ENCODE assay signal across 12 cellular contexts in genomic region chr3:194582196-194582905, GRCh38. TPM values are rescaled to one million over a fixed set of nuclear protein-coding genes. Genes with fewer than 3 reads are reported as not detected.
A peak's percentile ranks its signal among the peaks of the same experiment; 100 is the strongest.
DNase-seq lines count a peak whose midpoint lies in the region; ATAC-seq, FAIRE-seq and TF ChIP-seq lines count a peak whose summit lies in the region.
"Had no signal": no experiment of that assay in that cellular context is flagged by ENCODE, and none has a peak within 500 bp of the region (broad histone marks: within the 10 kb centered on the region; RNA-seq: fewer than 3 reads in every experiment).

No MANE protein-coding gene starts in this region.

- 0 out of 5 replicates have a peak, but pooled peaks cover 0 to 4% of the 10 kb centered on the region in 2 experiments for H3K36me3 ChIP-seq in HepG2 (replicated peaks in 1 of 2; ENCODE audit: control insufficient read depth in 1 of 2, insufficient read depth in 2 of 2, low read length in 2 of 2)
- H3K36me3 ChIP-seq in right lobe of liver, result no peaks in the 10 kb centered on the region
- H3K36me3 ChIP-seq: suprapubic skin had no signal

- TF ChIP-seq CTCF in HepG2 (CRISPR knock-in tag; IDR thresholded peaks at IDR 0.05) (no peak), right lobe of liver (IDR thresholded peaks at IDR 0.05) (no peak)

- H4K20me1 ChIP-seq in HepG2 (ENCODE audit: insufficient read depth, low read length), result no peaks in the 10 kb centered on the region

- no peak overlapping the region for H3K27ac ChIP-seq in HepG2 (ENCODE audit: extremely low read length, insufficient read depth, low read length)
- H3K27ac ChIP-seq in right lobe of liver, result no peak overlapping the region

- H3K4me3 Mint-ChIP-seq in activated CD4-positive, alpha-beta memory T cell treated with anti-CD3 and anti-CD28 coated beads for 36 hours, result peak overlapping the region; percentile 45

- no peak for FAIRE-seq in HepG2 (lab: Jason Lieb, UNC)
- FAIRE-seq: kidney had no signal

- CTCF ChIA-PET in HepG2 (lab: Yijun Ruan, JAX; ENCODE audit: low intra/inter-chr PET ratio, low total read pairs), result no interaction called here
- CTCF ChIA-PET in activated CD4-positive, alpha-beta memory T cell treated with anti-CD3 and anti-CD28 coated beads for 36 hours (lab: Charles Lee), result interaction anchor here (0.6 to 1.1 kb wide), 3 partner anchors 9 to 112 kb away, joined by 3 to 4 read pairs (median 3); no protein-coding TSS in a partner anchor

- no peak overlapping the region for H3K4me2 ChIP-seq in HepG2 (ENCODE audit: low read depth, low read length)

- in situ Hi-C loops in HepG2 (cut with HindIII; ENCODE audit: extremely low pct_ligation_motif_present, low pct_unique_long_range_greater_than_20kb), result no loop called here

- H3K4me1 ChIP-seq in HepG2 (ENCODE audit: insufficient read depth, low read length) (peaks cover 42% of the 10 kb centered on the region), right lobe of liver (peaks cover 0 to 9% (median 0%) of the 10 kb centered on the region in 4 donors)

- WGBS in HepG2 (ENCODE audit: low lambda C conversion rate), result 83% methylated on average over 24 of the region's 24 CpGs
- WGBS in right lobe of liver (ENCODE audit: insufficient coverage, low coverage, low lambda C conversion rate, missing lambda C conversion rate), result 95% methylated on average over 23 of the region's 24 CpGs

- no peaks in the 10 kb centered on the region for H3K27me3 Mint-ChIP-seq in activated CD4-positive, alpha-beta memory T cell treated with anti-CD3 and anti-CD28 coated beads for 36 hours

- H3K4me3 ChIP-seq in HepG2 (replicated peaks in 1 of 3; ENCODE audit: insufficient read depth in 1 of 3, low read depth in 2 of 3, low read length in 3 of 3) (no peak overlapping the region), right lobe of liver (no peak overlapping the region)

- peak; percentile 11; the same call in 1 of the 3 replicates for ATAC-seq in HepG2
- ATAC-seq in right lobe of liver, result no peak
- ATAC-seq in HG02973 (IDR thresholded peaks at IDR 0.05; ENCODE audit: unreplicated experiment), result no peak
- no peak for ATAC-seq in left ventricle myocardium superior

- H3K27me3 ChIP-seq in HepG2 (ENCODE audit: control insufficient read depth in 1 of 2, insufficient read depth in 2 of 2, low read length in 2 of 2), result no peaks in the 10 kb centered on the region; a peak in 1 of 5 replicates
- no peaks in the 10 kb centered on the region for H3K27me3 ChIP-seq in right lobe of liver
- H3K27me3 ChIP-seq: suprapubic skin had no signal

- POLR2A ChIA-PET in HepG2 (lab: Yijun Ruan, JAX), result interaction anchor here (0.9 to 3.4 kb wide), 3 partner anchors 9 to 44 kb away, joined by 3 to 24 read pairs (median 3); no protein-coding TSS in a partner anchor
- POLR2A ChIA-PET in activated CD4-positive, alpha-beta memory T cell treated with anti-CD3 and anti-CD28 coated beads for 36 hours (lab: Charles Lee), result interaction anchor here (0.9 kb wide), 1 partner anchor 102 kb away, joined by 4 read pairs; no protein-coding TSS in a partner anchor

- peaks cover 4% of the 10 kb centered on the region for H3K9me3 Mint-ChIP-seq in activated CD4-positive, alpha-beta memory T cell treated with anti-CD3 and anti-CD28 coated beads for 36 hours

- TF ChIP-seq POLR2A in HepG2 (IDR thresholded peaks at IDR 0.05; ENCODE audit: insufficient read depth in 1 of 2, low read depth in 2 of 2, low read length in 2 of 2) (no peak), right lobe of liver (IDR thresholded peaks at IDR 0.05) (no peak)

- no peak for DNase-seq in HepG2 (ENCODE audit: low spot score)
- no peak for DNase-seq in right lobe of liver
- DNase-seq in activated CD4-positive, alpha-beta memory T cell treated with anti-CD3 and anti-CD28 coated beads for 36 hours, result no peak
- DNase-seq in iPS-NIHi11 (ENCODE audit: low spot score), result peak; percentile 29
- DNase-seq in NCI-H1105 (lab: John Stamatoyannopoulos, UW), result no peak
- no peak for DNase-seq in left ventricle myocardium superior
- DNase-seq: foreskin melanocyte, NCI-H1436 treated with DMSO at 0.1 percent for 48 hours, SK-N-SH had no signal

- no peaks in the 10 kb centered on the region for H3K36me3 Mint-ChIP-seq in activated CD4-positive, alpha-beta memory T cell treated with anti-CD3 and anti-CD28 coated beads for 36 hours

- TF ChIP-seq EP300 in HepG2 (IDR thresholded peaks at IDR 0.05; ENCODE audit: low read depth in 2 of 2, low read length in 2 of 2), result no peak
- TF ChIP-seq EP300 in HepG2 (CRISPR knock-in tag; IDR thresholded peaks at IDR 0.05; ENCODE audit: borderline replicate concordance), result no peak

- no peak for TF ChIP-seq RAD21 in HepG2 (CRISPR knock-in tag; IDR thresholded peaks at IDR 0.05)

- H3K9me3 ChIP-seq in HepG2 (ENCODE audit: low read length) (no peaks in the 10 kb centered on the region), right lobe of liver (no peaks in the 10 kb centered on the region)
- H3K9me3 ChIP-seq: SK-N-SH, suprapubic skin had no signal

- H3K9ac ChIP-seq in HepG2 (ENCODE audit: insufficient read depth, low read depth, low read length), result no peak overlapping the region

- no TSS peak for BruUV-seq in HepG2 (replicated peaks; lab: Mats Ljungman, UMichigan)

- H3K4me1 Mint-ChIP-seq in activated CD4-positive, alpha-beta memory T cell treated with anti-CD3 and anti-CD28 coated beads for 36 hours (ENCODE audit: low read depth), result peaks cover 35% of the 10 kb centered on the region

- intact Hi-C loops in HepG2 (cut with micrococcal nuclease; ENCODE audit: unreplicated experiment) (no loop called here), right lobe of liver (cut with DNase I) (no loop called here), left ventricle myocardium superior (cut with micrococcal nuclease) (no loop called here)
- intact Hi-C loops in activated CD4-positive, alpha-beta memory T cell treated with anti-CD3 and anti-CD28 coated beads for 36 hours (cut with micrococcal nuclease), result no loop called here

- H2AFZ ChIP-seq in HepG2 (ENCODE audit: low read length), result no peak overlapping the region

- H3K27ac Mint-ChIP-seq in activated CD4-positive, alpha-beta memory T cell treated with anti-CD3 and anti-CD28 coated beads for 36 hours, result no peak overlapping the region

- H3K79me2 ChIP-seq in HepG2 (ENCODE audit: insufficient read depth, low read length), result peaks cover 11% of the 10 kb centered on the region

TF ChIP-seq in HepG2, 621 proteins besides CTCF, POLR2A, EP300 and RAD21:
- TF ChIP-seq PBX3 (CRISPR knock-in tag; IDR thresholded peaks at IDR 0.05; ENCODE audit: borderline replicate concordance), result no peak
- TF ChIP-seq JUN (CRISPR knock-in tag; IDR thresholded peaks at IDR 0.05), result no peak
- TF ChIP-seq THAP8 (CRISPR knock-in tag; IDR thresholded peaks at IDR 0.05; ENCODE audit: borderline replicate concordance), result no peak
- TF ChIP-seq PHF21A (CRISPR knock-in tag; IDR thresholded peaks at IDR 0.05), result no peak
TF ChIP-seq in HepG2: peak in this region for 0.

RNA-seq across cellular contexts. Expression of gene TMEM44, which starts 50.9 kb away (rescaled TPM):
- total RNA-seq in HepG2 (2016; rRNA removed; fragmentation: Illumina TruSeq; extraction: Trizol) (3.2 and 7.3 TPM in 2 replicates), right lobe of liver (1 to 10 TPM; 2.2 to 6.8 (median 4.2) TPM), left ventricle myocardium superior (5.3 TPM)
- 2.0 and 2.5 TPM in 2 replicates for total RNA-seq in HepG2 (2016; cell fraction: cytosol; rRNA removed; fragmentation: Illumina TruSeq; extraction: Trizol; ENCODE audit: low read depth)
- total RNA-seq in HepG2 (2016; cell fraction: insoluble cytoplasmic fraction; rRNA removed; fragmentation: Illumina TruSeq; extraction: Trizol), result 2.4 and 7.8 TPM in 2 replicates
- total RNA-seq in HepG2 (2016; cell fraction: membrane; rRNA removed; fragmentation: Illumina TruSeq; extraction: Trizol), result 3.7 and 4.9 TPM in 2 replicates
- 8.7 and 10.7 TPM in 2 replicates for total RNA-seq in HepG2 (2016; cell fraction: nucleus; rRNA removed; fragmentation: Illumina TruSeq; extraction: Trizol)
- polyA plus RNA-seq in HepG2 (2011; rRNA removed), result 13.8 and 16.0 TPM in 2 replicates
- 8.3 and 8.8 TPM in 2 replicates for polyA plus RNA-seq in HepG2 (2011; cell fraction: cytosol; rRNA removed)
- 49.0 and 57.1 TPM in 2 replicates for polyA plus RNA-seq in HepG2 (2011; cell fraction: nucleus; rRNA removed)
- polyA plus RNA-seq in HepG2 (2012), result 6.3 and 10.4 TPM in 2 replicates
- 1.9 and 2.6 TPM in 2 replicates for polyA plus RNA-seq in HepG2 (2016; cell fraction: cytosol; fragmentation: Illumina TruSeq; extraction: Trizol; ENCODE audit: low read depth)
- polyA plus RNA-seq in HepG2 (2016; cell fraction: insoluble cytoplasmic fraction; fragmentation: Illumina TruSeq; extraction: Trizol; ENCODE audit: low read depth), result 3.4 and 3.6 TPM in 2 replicates
- 3.5 and 4.2 TPM in 2 replicates for polyA plus RNA-seq in HepG2 (2016; cell fraction: membrane; fragmentation: Illumina TruSeq; extraction: Trizol; ENCODE audit: low read depth)
- polyA plus RNA-seq in HepG2 (2016; cell fraction: nucleus; fragmentation: Illumina TruSeq; extraction: Trizol; ENCODE audit: insufficient read depth, low read depth), result 34.3 and 35.9 TPM in 2 replicates
- 11.5 and 19.4 TPM in 2 replicates for polyA minus RNA-seq in HepG2 (2011; rRNA and poly(A)+ RNA removed; ENCODE audit: low replicate concordance)
- 2.8 and 4.9 TPM in 2 replicates for polyA minus RNA-seq in HepG2 (2011; cell fraction: cytosol; rRNA and poly(A)+ RNA removed)
- 13.4 and 15.0 TPM in 2 replicates for polyA minus RNA-seq in HepG2 (2011; cell fraction: nucleus; rRNA and poly(A)+ RNA removed)
- 1 to 10 TPM; 4.0 to 5.8 TPM for total RNA-seq in activated CD4-positive, alpha-beta memory T cell treated with anti-CD3 and anti-CD28 coated beads for 36 hours
